24 cellular contexts compared by ENCODE assay signal in genomic region chr16:14483819-14484385, GRCh38.
"Had no signal": no experiment of that assay in that cellular context is flagged by ENCODE, and none has a peak within 500 bp of the region (broad histone marks: within the 10 kb centered on the region; RNA-seq: fewer than 3 reads in every experiment).

No MANE protein-coding gene starts in this region.

- H3K27me3 Mint-ChIP-seq: activated CD4-positive, alpha-beta T cell treated with anti-CD3 and anti-CD28 coated beads, Interleukin-2, amount 10 ng/mL, durations not matched to agents 7 days and 5 days; activated CD8-positive, alpha-beta memory T cell treated with anti-CD3 and anti-CD28 coated beads, Interleukin-2, amount 10 ng/mL, durations not matched to agents 7 days and 5 days; activated CD8-positive, alpha-beta T cell treated with anti-CD3 and anti-CD28 coated beads for 36 hours; activated naive CD8-positive, alpha-beta T cell; natural killer cell treated with Interleukin-12 subunit alpha and Interleukin-12 subunit beta and Interleukin-15 and Interleukin-18, amount 100 ng/mL, for 72 hours had no signal

- H3K4me3 Mint-ChIP-seq: activated CD4-positive, alpha-beta T cell treated with anti-CD3 and anti-CD28 coated beads, Interleukin-2, amount 10 ng/mL, durations not matched to agents 7 days and 5 days; activated CD8-positive, alpha-beta memory T cell treated with anti-CD3 and anti-CD28 coated beads, Interleukin-2, amount 10 ng/mL, durations not matched to agents 7 days and 5 days; activated CD8-positive, alpha-beta T cell treated with anti-CD3 and anti-CD28 coated beads for 36 hours; activated naive CD8-positive, alpha-beta T cell; activated T-cell treated with anti-CD3 and anti-CD28 coated beads, Interleukin-2, amount 50 U/mL, for 72 hours; natural killer cell treated with Interleukin-12 subunit alpha and Interleukin-12 subunit beta and Interleukin-15 and Interleukin-18, amount 100 ng/mL, for 72 hours; WTC11 had no signal

- H3K27ac Mint-ChIP-seq: activated CD4-positive, alpha-beta T cell treated with anti-CD3 and anti-CD28 coated beads, Interleukin-2, amount 10 ng/mL, durations not matched to agents 7 days and 5 days; activated CD8-positive, alpha-beta memory T cell treated with anti-CD3 and anti-CD28 coated beads, Interleukin-2, amount 10 ng/mL, durations not matched to agents 7 days and 5 days; activated CD8-positive, alpha-beta T cell treated with anti-CD3 and anti-CD28 coated beads for 36 hours; activated naive CD8-positive, alpha-beta T cell; activated T-cell treated with anti-CD3 and anti-CD28 coated beads, Interleukin-2, amount 50 U/mL, for 72 hours; natural killer cell treated with Interleukin-12 subunit alpha and Interleukin-12 subunit beta and Interleukin-15 and Interleukin-18, amount 100 ng/mL, for 72 hours; WTC11 had no signal

- DNase-seq: activated CD4-positive, alpha-beta T cell treated with anti-CD3 and anti-CD28 coated beads for 1 hour; activated CD4-positive, alpha-beta T cell treated with anti-CD3 and anti-CD28 coated beads, Interleukin-2, amount 10 ng/mL, durations not matched to agents 7 days and 5 days; activated CD8-positive, alpha-beta memory T cell treated with anti-CD3 and anti-CD28 coated beads, Interleukin-2, amount 10 ng/mL, durations not matched to agents 7 days and 5 days; activated CD8-positive, alpha-beta T cell treated with anti-CD3 and anti-CD28 coated beads for 36 hours; activated naive CD4-positive, alpha-beta T cell treated with Interleukin-2 at 50 U/mL for 16 hours; activated T-cell treated with anti-CD3 and anti-CD28 coated beads, Interleukin-2, amount 50 U/mL, for 72 hours; adrenal gland; aorta; body of pancreas; dermis blood vessel endothelial cell; effector CD4-positive, alpha-beta T cell; esophagus squamous epithelium; islet precursor cell; left ventricle myocardium inferior; mucosa of descending colon; ovary; spleen; stimulated activated naive CD8-positive, alpha-beta T cell treated with anti-CD3 and anti-CD28 coated beads, Interleukin-15, Interleukin-2, amounts not matched to agents 100 U/mL and 50 U/mL, for 24 hours; T-helper 2 cell; trophoblast cell; uterus had no signal

- H3K9me3 Mint-ChIP-seq: activated CD8-positive, alpha-beta T cell treated with anti-CD3 and anti-CD28 coated beads for 36 hours; natural killer cell treated with Interleukin-12 subunit alpha and Interleukin-12 subunit beta and Interleukin-15 and Interleukin-18, amount 100 ng/mL, for 72 hours had no signal
